ENCODE assay signal across 8 cellular contexts in genomic region chr1:84077476-84078107, GRCh38.
DNase-seq lines count a peak whose midpoint lies in the region; ATAC-seq, FAIRE-seq and TF ChIP-seq lines count a peak whose summit lies in the region.

No MANE protein-coding gene starts in this region.

- peak overlapping the region; percentile 93 to 99 for H3K27ac ChIP-seq in A549
- H3K27ac ChIP-seq in kidney (ENCODE audit: low read depth in 2 of 2, low read length in 2 of 2) = peak overlapping the region; percentile 84 to 85

- TF ChIP-seq POLR2A in A549 (IDR thresholded peaks at IDR 0.05; ENCODE audit: low read length) = peak; percentile 62

- no peaks in the 10 kb centered on the region for H3K36me3 ChIP-seq in kidney (ENCODE audit: control insufficient read depth in 1 of 2, insufficient read depth in 2 of 2, low read length in 2 of 2)

- peak; percentile 64 to 76 for DNase-seq in A549 (ENCODE audit: low read depth in 1 of 2, low spot score in 1 of 2)
- peak; percentile 81 for DNase-seq in NCI-H2171 treated with DMSO at 0.1 percent for 48 hours (lab: John Stamatoyannopoulos, UW)
- peak; percentile 21 to 39 (median 28) for DNase-seq in activated CD4-positive, CD25-positive, alpha-beta regulatory T cell (lab: John Stamatoyannopoulos, UW)
- peak; percentile 67 for DNase-seq in central memory CD4-positive, alpha-beta T cell
- peak; percentile 89 for DNase-seq in kidney
- peak; percentile 42 to 64 for DNase-seq in stimulated activated CD4-positive, alpha-beta T cell treated with anti-CD3 and anti-CD28 coated beads, Interleukin-15, amount 100 ng/mL, for 1 hour (ENCODE audit: low read depth in 1 of 2, low spot score in 1 of 2)

- intact Hi-C loops in kidney (cut with DNase I) = no loop called here

- H3K4me1 ChIP-seq in A549 (peaks cover 11% of the 10 kb centered on the region; the same call in 2 of the 3 replicates), kidney (ENCODE audit: control insufficient read depth in 1 of 2, insufficient read depth in 1 of 2, low read depth in 1 of 2, low read length in 2 of 2) (peaks cover 0 to 2% of the 10 kb centered on the region in 2 donors)

- POLR2A ChIA-PET in A549 (lab: Yijun Ruan, JAX) = interaction anchor here (0.7 to 1.5 kb wide), 5 partner anchors 10 to 429 kb away, joined by 3 to 5 read pairs (median 3); partner anchors contain the start of genes GNG5, SPATA1 and TTLL7

- CTCF ChIA-PET in A549 (lab: Yijun Ruan, JAX) = interaction anchor here (0.5 to 1.0 kb wide), 3 partner anchors 13 to 312 kb away, joined by 3 to 6 read pairs (median 3); no protein-coding TSS in a partner anchor

- peak overlapping the region; percentile 18 to 79 for H3K9ac ChIP-seq in kidney (ENCODE audit: low read length in 2 of 2)

- WGBS in A549 (ENCODE audit: missing lambda C conversion rate) = 0% methylated on average over 5 of the region's 71 CpGs

- no peak for TF ChIP-seq RAD21 in A549 (conservative IDR thresholded peaks at IDR 0.05 in 1 of 2, IDR thresholded peaks at IDR 0.05 in 1 of 2)

- ATAC-seq in A549 (peak; percentile 92 to 95), GM18520 (IDR thresholded peaks at IDR 0.05; ENCODE audit: unreplicated experiment) (peak; percentile 85), HG03045 (IDR thresholded peaks at IDR 0.05; ENCODE audit: unreplicated experiment) (peak; percentile 93)

- H3K9me3 ChIP-seq in A549 (no peaks in the 10 kb centered on the region), kidney (ENCODE audit: control insufficient read depth in 1 of 2, low read length in 2 of 2) (no peaks in the 10 kb centered on the region)

- peak overlapping the region; percentile 92 for H3K4me2 ChIP-seq in A549

- FAIRE-seq in A549 (lab: Jason Lieb, UNC) = no peak
- FAIRE-seq in kidney (lab: Jason Lieb, UNC) = no peak

- H3K4me3 ChIP-seq in A549 = peak overlapping the region; percentile 95
- peak overlapping the region; percentile 59 to 88 for H3K4me3 ChIP-seq in kidney (ENCODE audit: low read length in 2 of 2)

- TF ChIP-seq CTCF in A549 (IDR thresholded peaks at IDR 0.05) (no peak), kidney (IDR thresholded peaks at IDR 0.05; ENCODE audit: borderline replicate concordance, extremely low read depth, insufficient read depth) (no peak)

- TF ChIP-seq EP300 in A549 (IDR thresholded peaks at IDR 0.05) = no peak

TF ChIP-seq in A549, 52 proteins besides CTCF, POLR2A, EP300 and RAD21:
- TF ChIP-seq MYC (IDR thresholded peaks at IDR 0.05; ENCODE audit: borderline replicate concordance, low read length) = no peak
- no peak for TF ChIP-seq CEBPB (IDR thresholded peaks at IDR 0.05)
- peak in 1 of 2 experiments; percentile 58; a peak in 1 of 5 replicates for TF ChIP-seq JUN (IDR thresholded peaks at IDR 0.05)
- TF ChIP-seq HEYL (CRISPR knock-in tag; IDR thresholded peaks at IDR 0.05) = no peak
- TF ChIP-seq MAX (IDR thresholded peaks at IDR 0.05) = peak; percentile 71
- no peak for TF ChIP-seq TP53 (CRISPR knock-in tag; IDR thresholded peaks at IDR 0.05)
- no peak for TF ChIP-seq MAZ (IDR thresholded peaks at IDR 0.05; ENCODE audit: borderline replicate concordance, low read depth, low read length)
- no peak for TF ChIP-seq CHD4 (IDR thresholded peaks at IDR 0.05; ENCODE audit: borderline replicate concordance)
- no peak for TF ChIP-seq SMC3 (IDR thresholded peaks at IDR 0.05)
- TF ChIP-seq ATOH8 (CRISPR knock-in tag; IDR thresholded peaks at IDR 0.05; ENCODE audit: low read depth) = no peak
- no peak for TF ChIP-seq KDM1A (IDR thresholded peaks at IDR 0.05; ENCODE audit: low read depth)
- peak; percentile 80 for TF ChIP-seq PHF8 (IDR thresholded peaks at IDR 0.05; ENCODE audit: borderline replicate concordance, low read depth)
- no peak for TF ChIP-seq RARB (CRISPR knock-in tag; IDR thresholded peaks at IDR 0.05)
- no peak for TF ChIP-seq HOXB13 (CRISPR knock-in tag; IDR thresholded peaks at IDR 0.05; ENCODE audit: low read depth)
- TF ChIP-seq HOXA7 (CRISPR knock-in tag; IDR thresholded peaks at IDR 0.05) = no peak
- TF ChIP-seq USF2 (IDR thresholded peaks at IDR 0.05) = no peak
- TF ChIP-seq BCL3 (IDR thresholded peaks at IDR 0.05) = 0 out of 3 replicates have a peak, but pooled peaks have one; percentile 66
- no peak for TF ChIP-seq RNF2 (IDR thresholded peaks at IDR 0.05; ENCODE audit: borderline replicate concordance, low read depth)
- no peak for TF ChIP-seq E2F6 (IDR thresholded peaks at IDR 0.05; ENCODE audit: borderline replicate concordance, low read depth)
- TF ChIP-seq CHD2 (IDR thresholded peaks at IDR 0.05; ENCODE audit: low read length, partially characterized antibody) = no peak
- no peak for TF ChIP-seq HES2 (IDR thresholded peaks at IDR 0.05)
- no peak for TF ChIP-seq CBX2 (IDR thresholded peaks at IDR 0.05; ENCODE audit: borderline replicate concordance, low read depth)
- no peak for TF ChIP-seq EHMT2 (IDR thresholded peaks at IDR 0.05; ENCODE audit: low read depth)
- no peak for TF ChIP-seq HMGXB4 (CRISPR knock-in tag; IDR thresholded peaks at IDR 0.05; ENCODE audit: borderline replicate concordance)

Comparison
In these comparisons a context has a peak if more than half of its experiments do, and no peak if none do; other contexts are left out.
1. Peak in every context shown above with its lines: DNase-seq, ATAC-seq, H3K4me3 ChIP-seq and H3K27ac ChIP-seq.
2. DNase-seq: peak in every context shown above with its lines; median percentile 89 in kidney; 81 in NCI-H2171 treated with DMSO at 0.1 percent for 48 hours; 70 in A549; 67 in central memory CD4-positive, alpha-beta T cell; 53 in stimulated activated CD4-positive, alpha-beta T cell treated with anti-CD3 and anti-CD28 coated beads, Interleukin-15, amount 100 ng/mL, for 1 hour; 28 in activated CD4-positive, CD25-positive, alpha-beta regulatory T cell.